ENCODE assay signal across 1 cellular context in genomic region chr15:101008158-101009139, GRCh38.
TF ChIP-seq lines count a peak whose summit lies in the region.

No MANE protein-coding gene starts in this region.

TF ChIP-seq in H1, 55 proteins besides CTCF, POLR2A, EP300 and RAD21 (continued from another document):
- TF ChIP-seq KDM1A (IDR thresholded peaks at IDR 0.05; ENCODE audit: borderline replicate concordance, low read length) (no peak; the same call in 1 of the 2 replicates), TAF7 (optimal IDR thresholded peaks at IDR 0.05; ENCODE audit: borderline replicate concordance, low read depth, low read length) (peak; percentile 17), GTF2F1 (IDR thresholded peaks at IDR 0.05; ENCODE audit: borderline replicate concordance, low read depth, low read length) (no peak), SRF (IDR thresholded peaks at IDR 0.05; ENCODE audit: low read depth, low read length) (no peak), E2F6 (IDR thresholded peaks at IDR 0.05) (0 out of 2 replicates have a peak, but pooled peaks have one; percentile 20), CTBP2 (IDR thresholded peaks at IDR 0.05; ENCODE audit: borderline replicate concordance, insufficient read depth, insufficient read length, low read length) (no peak), RBBP5 (IDR thresholded peaks at IDR 0.05; ENCODE audit: borderline replicate concordance, low read depth, low read length) (0 out of 2 replicates have a peak, but pooled peaks have one; percentile 40), CHD1 (IDR thresholded peaks at IDR 0.05; ENCODE audit: low read depth, low read length) (no peak), MAX (IDR thresholded peaks at IDR 0.05) (peak; percentile 78), JUN (IDR thresholded peaks at IDR 0.05; ENCODE audit: low read depth, low read length) (no peak), NANOG (IDR thresholded peaks at IDR 0.05; ENCODE audit: insufficient read depth, low read depth, low read length, poor library complexity, severe bottlenecking) (no peak), SAP30 (IDR thresholded peaks at IDR 0.05; ENCODE audit: insufficient read depth, insufficient replicate concordance, low read length) (no peak), SIRT6 (IDR thresholded peaks at IDR 0.05; ENCODE audit: low read length) (no peak), BACH1 (IDR thresholded peaks at IDR 0.05; ENCODE audit: low read length) (peak; percentile 39; the same call in 1 of the 2 replicates)
